26 cellular contexts compared by ENCODE assay signal in the genomic region with DNA sequence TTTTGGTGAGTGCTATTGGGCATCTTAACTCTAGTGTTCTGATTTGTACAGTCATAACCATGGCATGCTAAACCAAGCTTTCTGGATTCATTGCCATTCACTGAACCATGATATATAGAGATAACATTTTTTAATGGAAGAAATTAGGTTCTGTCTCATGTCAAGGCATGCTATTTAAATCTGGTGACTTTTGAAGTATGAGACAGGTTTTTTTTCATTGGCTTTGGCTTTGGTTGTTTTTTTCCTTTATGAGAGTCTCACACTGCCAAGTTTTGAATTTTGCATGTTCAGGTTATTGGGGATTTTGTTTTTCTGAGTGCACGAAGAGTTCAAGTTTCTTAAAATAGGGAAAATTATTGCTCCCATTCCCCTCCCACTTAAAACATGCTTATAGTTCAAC.
DNase-seq lines count a peak whose midpoint lies in the region; TF ChIP-seq lines count a peak whose summit lies in the region.
"Had no signal": no experiment of that assay in that cellular context is flagged by ENCODE, and none has a peak within 500 bp of the region (broad histone marks: within the 10 kb centered on the region; RNA-seq: fewer than 3 reads in every experiment).

No MANE protein-coding gene starts in this region.

- H3K4me1 Mint-ChIP-seq in nephron progenitor cell, result peaks cover 40% of the 10 kb centered on the region
- H3K4me1 Mint-ChIP-seq: activated B cell treated with CpG ODN at 0.5 μM for 24 hours; activated naive CD4-positive, alpha-beta T cell treated with anti-CD3 and anti-CD28 coated beads, Interleukin-2, amount 10 ng/mL, durations not matched to agents 7 days and 5 days; T-helper 17 cell had no signal

- no peak for TF ChIP-seq RAD21 in SK-N-SH (IDR thresholded peaks at IDR 0.05; ENCODE audit: low read length)

- H2AFZ ChIP-seq in SK-N-SH (ENCODE audit: low read depth), result 0 out of 2 replicates have a peak overlapping the region, but pooled peaks have one; percentile 43

- H3K9me3 ChIP-seq in SK-N-SH (no peaks in the 10 kb centered on the region), tibial artery (no peaks in the 10 kb centered on the region)
- H3K9me3 ChIP-seq: BE2C, MG63, pancreas, SJCRH30, transverse colon had no signal

- H3K9ac ChIP-seq in SK-N-SH, result no peak overlapping the region

- TF ChIP-seq EP300 in SK-N-SH (IDR thresholded peaks at IDR 0.05; ENCODE audit: borderline replicate concordance in 1 of 2, low read depth in 1 of 2, low read length in 1 of 2), result peak; percentile 72 to 94

- H3K4me1 ChIP-seq in SK-N-SH (ENCODE audit: control insufficient read depth in 1 of 2, insufficient read depth in 2 of 2, low read depth in 1 of 2, low read length in 1 of 2) (peaks cover 0 to 18% of the 10 kb centered on the region in 2 experiments; a peak in 2 of 4 replicates), tibial artery (peaks cover 0 to 38% (median 0%) of the 10 kb centered on the region in 4 donors)
- H3K4me1 ChIP-seq: pancreas, transverse colon had no signal

- H3K27ac Mint-ChIP-seq in nephron progenitor cell, result no peak overlapping the region
- H3K27ac Mint-ChIP-seq: activated B cell treated with CpG ODN at 0.5 μM for 24 hours; activated CD8-positive, alpha-beta T cell treated with anti-CD3 and anti-CD28 coated beads, Interleukin-2, amount 10 ng/mL, durations not matched to agents 7 days and 5 days; activated naive CD4-positive, alpha-beta T cell treated with anti-CD3 and anti-CD28 coated beads, Interleukin-2, amount 10 ng/mL, durations not matched to agents 7 days and 5 days; T-helper 17 cell had no signal

- H3K79me2 ChIP-seq in SK-N-SH (ENCODE audit: insufficient read depth), result no peaks in the 10 kb centered on the region

- H4K20me1 ChIP-seq in SK-N-SH (ENCODE audit: insufficient read depth), result no peaks in the 10 kb centered on the region

- H3K9me3 Mint-ChIP-seq in nephron progenitor cell, result no peaks in the 10 kb centered on the region

- peak; percentile 40 for DNase-seq in EL
- peak; percentile 6 for DNase-seq in SK-N-SH
- DNase-seq in fibroblast of peridontal ligament (ENCODE audit: extremely low read depth), result peak; percentile 40
- DNase-seq in putamen (ENCODE audit: low spot score), result peak; percentile 55
- DNase-seq in nucleus accumbens (lab: John Stamatoyannopoulos, UW), result no peak
- no peak for DNase-seq in Ammon's horn (ENCODE audit: low spot score)
- DNase-seq in nephron progenitor cell, result no peak
- DNase-seq in tibial artery, result no peak
- DNase-seq: activated B cell treated with CpG ODN at 0.5 μM for 24 hours; activated CD8-positive, alpha-beta T cell treated with anti-CD3 and anti-CD28 coated beads, Interleukin-2, amount 10 ng/mL, durations not matched to agents 7 days and 5 days; activated naive CD4-positive, alpha-beta T cell treated with anti-CD3 and anti-CD28 coated beads, Interleukin-2, amount 10 ng/mL, durations not matched to agents 7 days and 5 days; activated T-cell treated with anti-CD3 and anti-CD28 coated beads, Interleukin-2, amount 50 U/mL, for 4 hours; BE2C; erythroblast; GOT3; left ventricle myocardium superior; MG63; NCI-H1694; NCI-H774; OCI-M1; pancreas; SJCRH30; stimulated activated CD4-positive, alpha-beta T cell treated with anti-CD3 and anti-CD28 coated beads, Interleukin-2, amount 100 ng/mL, for 24 hours; stimulated activated naive CD8-positive, alpha-beta T cell treated with anti-CD3 and anti-CD28 coated beads, Interleukin-15, Interleukin-2, amounts not matched to agents 100 U/mL and 50 U/mL, for 24 hours; T-helper 17 cell; transverse colon had no signal

- H3K9me2 ChIP-seq in SK-N-SH, result no peaks in the 10 kb centered on the region

- WGBS in SK-N-SH (ENCODE audit: low lambda C conversion rate), result 6% methylated on average over 1 of the region's 1 CpG

- H3K36me3 Mint-ChIP-seq in nephron progenitor cell (ENCODE audit: low read depth), result no peaks in the 10 kb centered on the region
- H3K36me3 Mint-ChIP-seq: activated naive CD4-positive, alpha-beta T cell treated with anti-CD3 and anti-CD28 coated beads, Interleukin-2, amount 10 ng/mL, durations not matched to agents 7 days and 5 days had no signal

- POLR2A ChIA-PET in SK-N-SH (lab: Yijun Ruan, JAX), result no interaction called here

- no peak for TF ChIP-seq CTCF in SK-N-SH (IDR thresholded peaks at IDR 0.05)
- no peak for TF ChIP-seq CTCF in nephron progenitor cell (IDR thresholded peaks at IDR 0.05)
- TF ChIP-seq CTCF in tibial artery (IDR thresholded peaks at IDR 0.05), result no peak

- no peak overlapping the region for H3K4me3 Mint-ChIP-seq in nephron progenitor cell
- H3K4me3 Mint-ChIP-seq: activated B cell treated with CpG ODN at 0.5 μM for 24 hours; activated CD8-positive, alpha-beta T cell treated with anti-CD3 and anti-CD28 coated beads, Interleukin-2, amount 10 ng/mL, durations not matched to agents 7 days and 5 days; activated naive CD4-positive, alpha-beta T cell treated with anti-CD3 and anti-CD28 coated beads, Interleukin-2, amount 10 ng/mL, durations not matched to agents 7 days and 5 days; activated T-cell treated with anti-CD3 and anti-CD28 coated beads, Interleukin-2, amount 50 U/mL, for 4 hours; T-helper 17 cell had no signal

- H3K27me3 ChIP-seq in SK-N-SH (ENCODE audit: insufficient read depth) (no peaks in the 10 kb centered on the region), tibial artery (no peaks in the 10 kb centered on the region)
- H3K27me3 ChIP-seq: BE2C, MG63, pancreas, SJCRH30, transverse colon had no signal

- H3K27ac ChIP-seq in SK-N-SH (ENCODE audit: low read depth in 2 of 2, low read length in 1 of 2), result peak overlapping the region; percentile 65 to 81; a peak in 3 of 4 replicates
- H3K27ac ChIP-seq in tibial artery, result no peak overlapping the region
- H3K27ac ChIP-seq: pancreas, SJCRH30, transverse colon had no signal

- CTCF ChIA-PET in SK-N-SH (lab: Yijun Ruan, JAX), result no interaction called here

- H3F3A ChIP-seq in SK-N-SH (replicated peaks; ENCODE audit: insufficient read depth), result peaks cover 10% of the 10 kb centered on the region

- peak overlapping the region in 1 of 2 experiments; percentile 1; a peak in 1 of 4 replicates for H3K4me3 ChIP-seq in SK-N-SH (ENCODE audit: low read depth in 2 of 2, low read length in 1 of 2)
- no peak overlapping the region for H3K4me3 ChIP-seq in tibial artery
- H3K4me3 ChIP-seq: MG63, pancreas, SJCRH30, transverse colon had no signal

- no peaks in the 10 kb centered on the region for H3K27me3 Mint-ChIP-seq in nephron progenitor cell (ENCODE audit: low read depth, poor library complexity)
- H3K27me3 Mint-ChIP-seq: activated B cell treated with CpG ODN at 0.5 μM for 24 hours; activated naive CD4-positive, alpha-beta T cell treated with anti-CD3 and anti-CD28 coated beads, Interleukin-2, amount 10 ng/mL, durations not matched to agents 7 days and 5 days; T-helper 17 cell had no signal

- H3K4me2 ChIP-seq in SK-N-SH, result peak overlapping the region; percentile 50

- intact Hi-C loops in tibial artery (cut with DNase I; ENCODE audit: low total_unique reads), result no loop called here

- H3K36me3 ChIP-seq in SK-N-SH (replicated peaks in 1 of 2; ENCODE audit: control insufficient read depth in 1 of 2, insufficient read depth in 2 of 2, low read length in 1 of 2), result no peaks in the 10 kb centered on the region
- H3K36me3 ChIP-seq in tibial artery, result no peaks in the 10 kb centered on the region
- H3K36me3 ChIP-seq: BE2C, MG63, pancreas, SJCRH30, transverse colon had no signal

TF ChIP-seq in SK-N-SH, 30 proteins besides CTCF, POLR2A, EP300 and RAD21 (continues in another document):
- TF ChIP-seq GATA2 (CRISPR knock-in tag; IDR thresholded peaks at IDR 0.05) (no peak), TAF1 (IDR thresholded peaks at IDR 0.05; ENCODE audit: borderline replicate concordance, low read depth, low read length) (no peak), EZH2phosphoT487 (IDR thresholded peaks at IDR 0.05; ENCODE audit: borderline replicate concordance, low read depth) (no peak), YY1 (IDR thresholded peaks at IDR 0.05; ENCODE audit: low read depth) (no peak), GABPA (IDR thresholded peaks at IDR 0.05; ENCODE audit: low read depth) (no peak), RFX5 (IDR thresholded peaks at IDR 0.05; ENCODE audit: low read length) (no peak), CHD2 (IDR thresholded peaks at IDR 0.05; ENCODE audit: low read length, partially characterized antibody) (no peak), RCOR1 (IDR thresholded peaks at IDR 0.05; ENCODE audit: low read length) (no peak), ELF1 (IDR thresholded peaks at IDR 0.05) (no peak)
- TF ChIP-seq, protein P1, sequence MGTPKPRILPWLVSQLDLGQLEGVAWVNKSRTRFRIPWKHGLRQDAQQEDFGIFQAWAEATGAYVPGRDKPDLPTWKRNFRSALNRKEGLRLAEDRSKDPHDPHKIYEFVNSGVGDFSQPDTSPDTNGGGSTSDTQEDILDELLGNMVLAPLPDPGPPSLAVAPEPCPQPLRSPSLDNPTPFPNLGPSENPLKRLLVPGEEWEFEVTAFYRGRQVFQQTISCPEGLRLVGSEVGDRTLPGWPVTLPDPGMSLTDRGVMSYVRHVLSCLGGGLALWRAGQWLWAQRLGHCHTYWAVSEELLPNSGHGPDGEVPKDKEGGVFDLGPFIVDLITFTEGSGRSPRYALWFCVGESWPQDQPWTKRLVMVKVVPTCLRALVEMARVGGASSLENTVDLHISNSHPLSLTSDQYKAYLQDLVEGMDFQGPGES (IDR thresholded peaks at IDR 0.05; ENCODE audit: low read depth, low read length), result no peak

Comparison
In these comparisons a context has a peak if more than half of its experiments do, and no peak if none do; other contexts are left out.
1. DNase-seq: peak in EL (single experiment), SK-N-SH (single experiment), fibroblast of peridontal ligament (single experiment) and putamen (single experiment); none in nucleus accumbens (0 of 56), Ammon's horn (single experiment), nephron progenitor cell (single experiment) and tibial artery (0 of 2).
2. H3K27ac ChIP-seq: peak in SK-N-SH (2 of 2); none in tibial artery (0 of 2).